In the genomic region with DNA sequence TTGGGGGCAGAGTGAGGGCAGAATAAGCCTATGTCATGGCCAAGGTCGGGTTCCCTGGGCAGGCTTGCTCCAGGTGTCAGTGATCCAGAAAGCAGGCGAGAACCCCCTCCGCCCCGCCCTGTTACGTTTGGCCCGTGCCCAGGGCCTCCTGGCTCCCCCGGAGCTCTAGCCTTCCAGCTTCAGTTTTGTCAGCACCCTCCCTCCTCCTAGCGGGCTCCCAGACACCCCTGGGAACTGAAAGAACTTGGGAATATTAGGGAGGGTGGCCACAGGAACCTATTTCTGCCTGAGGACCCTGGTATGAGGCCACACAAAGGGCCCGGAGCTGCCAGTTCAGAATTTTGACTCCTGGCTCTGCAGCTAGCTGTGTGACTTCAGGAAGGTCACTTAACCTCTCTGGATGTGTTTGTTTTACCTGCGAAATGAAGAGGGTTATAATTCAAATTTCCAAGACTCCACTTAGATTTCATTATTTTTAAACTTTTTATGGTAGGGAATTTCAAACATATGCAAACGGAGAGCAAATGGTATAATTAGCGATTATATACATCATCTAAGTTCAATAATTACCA, we compare ENCODE assay signal across 1 cellular context.
TF ChIP-seq lines count a peak whose summit lies in the region.

No MANE protein-coding gene starts in this region.

TF ChIP-seq in GM23338, 12 proteins besides CTCF, POLR2A, EP300 and RAD21:
- no peak for TF ChIP-seq EZH2phosphoT487 (IDR thresholded peaks at IDR 0.05; ENCODE audit: unreplicated experiment)
- TF ChIP-seq ZNF331 (CRISPR knock-in tag; IDR thresholded peaks at IDR 0.05; ENCODE audit: low read depth): no peak
- no peak for TF ChIP-seq JUNB (IDR thresholded peaks at IDR 0.05; ENCODE audit: unreplicated experiment)
- no peak for TF ChIP-seq NANOG (IDR thresholded peaks at IDR 0.05; ENCODE audit: borderline replicate concordance)
- TF ChIP-seq ZNF114 (CRISPR knock-in tag; IDR thresholded peaks at IDR 0.05): no peak
- TF ChIP-seq STAT1 (IDR thresholded peaks at IDR 0.05; ENCODE audit: unreplicated experiment): no peak
- TF ChIP-seq, protein P1, sequence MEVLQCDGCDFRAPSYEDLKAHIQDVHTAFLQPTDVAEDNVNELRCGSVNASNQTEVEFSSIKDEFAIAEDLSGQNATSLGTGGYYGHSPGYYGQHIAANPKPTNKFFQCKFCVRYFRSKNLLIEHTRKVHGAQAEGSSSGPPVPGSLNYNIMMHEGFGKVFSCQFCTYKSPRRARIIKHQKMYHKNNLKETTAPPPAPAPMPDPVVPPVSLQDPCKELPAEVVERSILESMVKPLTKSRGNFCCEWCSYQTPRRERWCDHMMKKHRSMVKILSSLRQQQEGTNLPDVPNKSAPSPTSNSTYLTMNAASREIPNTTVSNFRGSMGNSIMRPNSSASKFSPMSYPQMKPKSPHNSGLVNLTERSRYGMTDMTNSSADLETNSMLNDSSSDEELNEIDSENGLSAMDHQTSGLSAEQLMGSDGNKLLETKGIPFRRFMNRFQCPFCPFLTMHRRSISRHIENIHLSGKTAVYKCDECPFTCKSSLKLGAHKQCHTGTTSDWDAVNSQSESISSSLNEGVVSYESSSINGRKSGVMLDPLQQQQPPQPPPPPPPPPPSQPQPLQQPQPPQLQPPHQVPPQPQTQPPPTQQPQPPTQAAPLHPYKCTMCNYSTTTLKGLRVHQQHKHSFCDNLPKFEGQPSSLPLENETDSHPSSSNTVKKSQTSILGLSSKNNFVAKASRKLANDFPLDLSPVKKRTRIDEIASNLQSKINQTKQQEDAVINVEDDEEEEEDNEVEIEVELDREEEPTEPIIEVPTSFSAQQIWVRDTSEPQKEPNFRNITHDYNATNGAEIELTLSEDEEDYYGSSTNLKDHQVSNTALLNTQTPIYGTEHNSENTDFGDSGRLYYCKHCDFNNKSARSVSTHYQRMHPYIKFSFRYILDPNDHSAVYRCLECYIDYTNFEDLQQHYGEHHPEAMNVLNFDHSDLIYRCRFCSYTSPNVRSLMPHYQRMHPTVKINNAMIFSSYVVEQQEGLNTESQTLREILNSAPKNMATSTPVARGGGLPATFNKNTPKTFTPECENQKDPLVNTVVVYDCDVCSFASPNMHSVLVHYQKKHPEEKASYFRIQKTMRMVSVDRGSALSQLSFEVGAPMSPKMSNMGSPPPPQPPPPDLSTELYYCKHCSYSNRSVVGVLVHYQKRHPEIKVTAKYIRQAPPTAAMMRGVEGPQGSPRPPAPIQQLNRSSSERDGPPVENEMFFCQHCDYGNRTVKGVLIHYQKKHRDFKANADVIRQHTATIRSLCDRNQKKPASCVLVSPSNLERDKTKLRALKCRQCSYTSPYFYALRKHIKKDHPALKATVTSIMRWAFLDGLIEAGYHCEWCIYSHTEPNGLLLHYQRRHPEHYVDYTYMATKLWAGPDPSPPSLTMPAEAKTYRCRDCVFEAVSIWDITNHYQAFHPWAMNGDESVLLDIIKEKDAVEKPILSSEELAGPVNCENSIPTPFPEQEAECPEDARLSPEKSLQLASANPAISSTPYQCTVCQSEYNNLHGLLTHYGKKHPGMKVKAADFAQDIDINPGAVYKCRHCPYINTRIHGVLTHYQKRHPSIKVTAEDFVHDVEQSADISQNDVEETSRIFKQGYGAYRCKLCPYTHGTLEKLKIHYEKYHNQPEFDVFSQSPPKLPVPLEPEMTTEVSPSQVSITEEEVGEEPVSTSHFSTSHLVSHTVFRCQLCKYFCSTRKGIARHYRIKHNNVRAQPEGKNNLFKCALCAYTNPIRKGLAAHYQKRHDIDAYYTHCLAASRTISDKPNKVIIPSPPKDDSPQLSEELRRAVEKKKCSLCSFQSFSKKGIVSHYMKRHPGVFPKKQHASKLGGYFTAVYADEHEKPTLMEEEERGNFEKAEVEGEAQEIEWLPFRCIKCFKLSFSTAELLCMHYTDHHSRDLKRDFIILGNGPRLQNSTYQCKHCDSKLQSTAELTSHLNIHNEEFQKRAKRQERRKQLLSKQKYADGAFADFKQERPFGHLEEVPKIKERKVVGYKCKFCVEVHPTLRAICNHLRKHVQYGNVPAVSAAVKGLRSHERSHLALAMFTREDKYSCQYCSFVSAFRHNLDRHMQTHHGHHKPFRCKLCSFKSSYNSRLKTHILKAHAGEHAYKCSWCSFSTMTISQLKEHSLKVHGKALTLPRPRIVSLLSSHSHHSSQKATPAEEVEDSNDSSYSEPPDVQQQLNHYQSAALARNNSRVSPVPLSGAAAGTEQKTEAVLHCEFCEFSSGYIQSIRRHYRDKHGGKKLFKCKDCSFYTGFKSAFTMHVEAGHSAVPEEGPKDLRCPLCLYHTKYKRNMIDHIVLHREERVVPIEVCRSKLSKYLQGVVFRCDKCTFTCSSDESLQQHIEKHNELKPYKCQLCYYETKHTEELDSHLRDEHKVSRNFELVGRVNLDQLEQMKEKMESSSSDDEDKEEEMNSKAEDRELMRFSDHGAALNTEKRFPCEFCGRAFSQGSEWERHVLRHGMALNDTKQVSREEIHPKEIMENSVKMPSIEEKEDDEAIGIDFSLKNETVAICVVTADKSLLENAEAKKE (CRISPR knock-in tag; IDR thresholded peaks at IDR 0.05): no peak
- TF ChIP-seq, protein P2, sequence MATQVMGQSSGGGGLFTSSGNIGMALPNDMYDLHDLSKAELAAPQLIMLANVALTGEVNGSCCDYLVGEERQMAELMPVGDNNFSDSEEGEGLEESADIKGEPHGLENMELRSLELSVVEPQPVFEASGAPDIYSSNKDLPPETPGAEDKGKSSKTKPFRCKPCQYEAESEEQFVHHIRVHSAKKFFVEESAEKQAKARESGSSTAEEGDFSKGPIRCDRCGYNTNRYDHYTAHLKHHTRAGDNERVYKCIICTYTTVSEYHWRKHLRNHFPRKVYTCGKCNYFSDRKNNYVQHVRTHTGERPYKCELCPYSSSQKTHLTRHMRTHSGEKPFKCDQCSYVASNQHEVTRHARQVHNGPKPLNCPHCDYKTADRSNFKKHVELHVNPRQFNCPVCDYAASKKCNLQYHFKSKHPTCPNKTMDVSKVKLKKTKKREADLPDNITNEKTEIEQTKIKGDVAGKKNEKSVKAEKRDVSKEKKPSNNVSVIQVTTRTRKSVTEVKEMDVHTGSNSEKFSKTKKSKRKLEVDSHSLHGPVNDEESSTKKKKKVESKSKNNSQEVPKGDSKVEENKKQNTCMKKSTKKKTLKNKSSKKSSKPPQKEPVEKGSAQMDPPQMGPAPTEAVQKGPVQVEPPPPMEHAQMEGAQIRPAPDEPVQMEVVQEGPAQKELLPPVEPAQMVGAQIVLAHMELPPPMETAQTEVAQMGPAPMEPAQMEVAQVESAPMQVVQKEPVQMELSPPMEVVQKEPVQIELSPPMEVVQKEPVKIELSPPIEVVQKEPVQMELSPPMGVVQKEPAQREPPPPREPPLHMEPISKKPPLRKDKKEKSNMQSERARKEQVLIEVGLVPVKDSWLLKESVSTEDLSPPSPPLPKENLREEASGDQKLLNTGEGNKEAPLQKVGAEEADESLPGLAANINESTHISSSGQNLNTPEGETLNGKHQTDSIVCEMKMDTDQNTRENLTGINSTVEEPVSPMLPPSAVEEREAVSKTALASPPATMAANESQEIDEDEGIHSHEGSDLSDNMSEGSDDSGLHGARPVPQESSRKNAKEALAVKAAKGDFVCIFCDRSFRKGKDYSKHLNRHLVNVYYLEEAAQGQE (IDR thresholded peaks at IDR 0.05; ENCODE audit: unreplicated experiment): no peak
- TF ChIP-seq EZH2 (IDR thresholded peaks at IDR 0.05; ENCODE audit: low read depth, unreplicated experiment): no peak
- no peak for TF ChIP-seq CREB1 (CRISPR knock-in tag; IDR thresholded peaks at IDR 0.05; ENCODE audit: low read depth)
- TF ChIP-seq, protein P3, sequence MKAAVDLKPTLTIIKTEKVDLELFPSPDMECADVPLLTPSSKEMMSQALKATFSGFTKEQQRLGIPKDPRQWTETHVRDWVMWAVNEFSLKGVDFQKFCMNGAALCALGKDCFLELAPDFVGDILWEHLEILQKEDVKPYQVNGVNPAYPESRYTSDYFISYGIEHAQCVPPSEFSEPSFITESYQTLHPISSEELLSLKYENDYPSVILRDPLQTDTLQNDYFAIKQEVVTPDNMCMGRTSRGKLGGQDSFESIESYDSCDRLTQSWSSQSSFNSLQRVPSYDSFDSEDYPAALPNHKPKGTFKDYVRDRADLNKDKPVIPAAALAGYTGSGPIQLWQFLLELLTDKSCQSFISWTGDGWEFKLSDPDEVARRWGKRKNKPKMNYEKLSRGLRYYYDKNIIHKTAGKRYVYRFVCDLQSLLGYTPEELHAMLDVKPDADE (IDR thresholded peaks at IDR 0.05): no peak
- TF ChIP-seq POLR2AphosphoS5 (IDR thresholded peaks at IDR 0.05; ENCODE audit: low read depth): no peak
